In the genomic region with DNA sequence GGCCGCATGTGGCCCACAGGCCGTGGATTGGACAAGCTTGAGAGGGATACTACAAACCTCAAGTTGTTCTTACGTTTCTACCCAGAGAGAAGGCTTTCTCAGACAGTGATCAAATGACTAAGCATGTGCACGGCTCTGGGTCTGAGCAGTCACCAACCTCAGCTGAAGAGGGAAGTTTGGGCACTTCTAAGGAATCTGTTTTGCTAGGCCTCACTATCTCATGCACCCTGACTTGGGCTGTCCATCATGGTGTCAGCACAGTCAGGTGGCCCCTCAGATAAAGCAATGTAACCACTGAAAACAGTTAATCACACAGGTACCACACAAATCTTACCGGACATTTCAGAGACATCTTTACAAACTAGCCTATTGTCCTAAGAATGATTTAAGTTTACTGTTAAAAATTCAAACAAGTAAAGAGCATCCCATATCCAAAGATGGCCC, we compare ENCODE assay signal across 11 cellular contexts. TPM values are rescaled to one million over a fixed set of nuclear protein-coding genes. Genes with fewer than 3 reads are reported as not detected.
DNase-seq lines count a peak whose midpoint lies in the region; ATAC-seq and TF ChIP-seq lines count a peak whose summit lies in the region.
"Had no signal": no experiment of that assay in that cellular context is flagged by ENCODE, and none has a peak within 500 bp of the region (broad histone marks: within the 10 kb centered on the region; RNA-seq: fewer than 3 reads in every experiment).

No MANE protein-coding gene starts in this region.

- H3K4me1 Mint-ChIP-seq in activated CD4-positive, alpha-beta T cell treated with anti-CD3 and anti-CD28 coated beads, Interleukin-2, amount 10 ng/mL, durations not matched to agents 7 days and 5 days = peaks cover 64% of the 10 kb centered on the region
- peaks cover 74 to 81% of the 10 kb centered on the region in 2 donors for H3K4me1 Mint-ChIP-seq in natural killer cell
- H3K4me1 Mint-ChIP-seq: nephron progenitor cell had no signal

- intact Hi-C loops in natural killer cell (cut with micrococcal nuclease) (loop anchor here (2.0 kb wide), 2 partner anchors 17 to 71 kb away; no protein-coding TSS in a partner anchor), posterior vena cava (cut with DNase I) (no loop called here)

- no peaks in the 10 kb centered on the region for H3K9me3 Mint-ChIP-seq in activated CD4-positive, alpha-beta T cell treated with anti-CD3 and anti-CD28 coated beads, Interleukin-2, amount 10 ng/mL, durations not matched to agents 7 days and 5 days
- H3K9me3 Mint-ChIP-seq in natural killer cell = no peaks in the 10 kb centered on the region
- H3K9me3 Mint-ChIP-seq: nephron progenitor cell had no signal

- CTCF ChIA-PET in activated CD4-positive, alpha-beta T cell treated with anti-CD3 and anti-CD28 coated beads, Interleukin-2, amount 10 ng/mL, durations not matched to agents 7 days and 5 days (lab: Charles Lee) = interaction anchor here (0.5 to 2.1 kb wide), 5 partner anchors 10 to 26 kb away, joined by 3 to 7 read pairs (median 4); no protein-coding TSS in a partner anchor

- no peaks in the 10 kb centered on the region for H3K27me3 Mint-ChIP-seq in activated CD4-positive, alpha-beta T cell treated with anti-CD3 and anti-CD28 coated beads, Interleukin-2, amount 10 ng/mL, durations not matched to agents 7 days and 5 days
- H3K27me3 Mint-ChIP-seq in natural killer cell (ENCODE audit: low read depth in 2 of 2) = peaks cover 5 to 7% of the 10 kb centered on the region in 2 donors

- H3K27ac Mint-ChIP-seq in activated CD4-positive, alpha-beta T cell treated with anti-CD3 and anti-CD28 coated beads, Interleukin-2, amount 10 ng/mL, durations not matched to agents 7 days and 5 days = peak overlapping the region; percentile 51
- peak overlapping the region; percentile 92 for H3K27ac Mint-ChIP-seq in natural killer cell
- H3K27ac Mint-ChIP-seq: nephron progenitor cell had no signal

- no peaks in the 10 kb centered on the region for H3K36me3 Mint-ChIP-seq in activated CD4-positive, alpha-beta T cell treated with anti-CD3 and anti-CD28 coated beads, Interleukin-2, amount 10 ng/mL, durations not matched to agents 7 days and 5 days (ENCODE audit: low read depth)
- no peaks in the 10 kb centered on the region for H3K36me3 Mint-ChIP-seq in natural killer cell

- H3K4me3 Mint-ChIP-seq in activated CD4-positive, alpha-beta T cell treated with anti-CD3 and anti-CD28 coated beads, Interleukin-2, amount 10 ng/mL, durations not matched to agents 7 days and 5 days = no peak overlapping the region
- no peak overlapping the region for H3K4me3 Mint-ChIP-seq in natural killer cell
- H3K4me3 Mint-ChIP-seq: nephron progenitor cell had no signal

- ATAC-seq in HG03039 (IDR thresholded peaks at IDR 0.05; ENCODE audit: unreplicated experiment) (peak; percentile 33), natural killer cell (no peak), HG03460 (IDR thresholded peaks at IDR 0.05; ENCODE audit: unreplicated experiment) (no peak), GM19467 (IDR thresholded peaks at IDR 0.05; ENCODE audit: unreplicated experiment) (no peak)

- TF ChIP-seq CTCF in natural killer cell (IDR thresholded peaks at IDR 0.05) = no peak

- POLR2A ChIA-PET in activated CD4-positive, alpha-beta T cell treated with anti-CD3 and anti-CD28 coated beads, Interleukin-2, amount 10 ng/mL, durations not matched to agents 7 days and 5 days (lab: Charles Lee) = no interaction called here

- DNase-seq in activated CD4-positive, alpha-beta T cell treated with anti-CD3 and anti-CD28 coated beads, Interleukin-2, amount 10 ng/mL, durations not matched to agents 7 days and 5 days = no peak
- DNase-seq in activated CD4-positive, alpha-beta T cell treated with anti-CD3 and anti-CD28 coated beads, Interleukin-2, amount 50 U/mL, for 1 hour = no peak
- peak; percentile 67 for DNase-seq in activated CD8-positive, alpha-beta memory T cell treated with anti-CD3 and anti-CD28 coated beads, Interleukin-2, amount 50 U/mL, for 48 hours
- DNase-seq in natural killer cell = no peak
- no peak for DNase-seq in posterior vena cava (ENCODE audit: low spot score)
- DNase-seq: NCI-H1105, nephron progenitor cell, RPMI8226 had no signal

RNA-seq across cellular contexts. Expression of a gene that starts 24.6 kb away (rescaled TPM):
- 1 to 10 TPM; 2.9 to 4.7 TPM for total RNA-seq in activated CD4-positive, alpha-beta T cell treated with anti-CD3 and anti-CD28 coated beads, Interleukin-2, amount 10 ng/mL, durations not matched to agents 7 days and 5 days
- total RNA-seq in natural killer cell (1 to 10 TPM in 1 of 3 donors, under 1 TPM in 2; 0.65 to 1.2 (median 0.82) TPM), posterior vena cava (not detected)

RNA-seq across cellular contexts. Expression of a gene that starts 37.7 kb away (rescaled TPM):
- total RNA-seq in activated CD4-positive, alpha-beta T cell treated with anti-CD3 and anti-CD28 coated beads, Interleukin-2, amount 10 ng/mL, durations not matched to agents 7 days and 5 days = under 1 TPM; 0.20 to 0.40 TPM
- total RNA-seq in natural killer cell (not detected), posterior vena cava (not detected)
